Comparison of ENCODE assay signal across 11 cellular contexts in the genomic region with DNA sequence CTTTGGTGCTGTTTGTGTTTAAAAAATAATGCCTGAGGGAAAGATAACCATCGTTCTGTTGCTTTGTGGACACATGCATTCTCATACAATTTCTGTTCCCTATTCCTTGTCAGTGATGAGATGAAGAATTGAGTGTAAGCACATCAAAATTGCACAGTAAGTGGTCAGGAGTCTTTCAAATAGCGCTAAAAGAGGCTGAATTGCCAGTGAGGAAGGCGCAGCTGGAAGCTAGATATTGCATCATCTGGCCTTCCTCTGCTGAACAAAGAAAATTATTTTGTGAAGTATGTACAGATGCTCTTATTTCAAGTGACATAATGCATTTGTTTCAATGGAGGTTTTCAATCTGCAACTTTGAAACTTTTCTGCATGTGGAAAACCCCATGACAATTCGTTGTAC.
DNase-seq lines count a peak whose midpoint lies in the region; ATAC-seq, FAIRE-seq and TF ChIP-seq lines count a peak whose summit lies in the region.
"Had no signal": no experiment of that assay in that cellular context is flagged by ENCODE, and none has a peak within 500 bp of the region (broad histone marks: within the 10 kb centered on the region; RNA-seq: fewer than 3 reads in every experiment).

No MANE protein-coding gene starts in this region.

- 75 to 76% methylated on average over 4 of the region's 4 CpGs for WGBS in pancreas, 2 donors

- H3K4me3 ChIP-seq in fibroblast of lung (replicated peaks in 1 of 4; ENCODE audit: control extremely low read depth in 1 of 4, insufficient read depth in 1 of 4, low read depth in 3 of 4, low read length in 4 of 4) (no peak overlapping the region), pancreas (no peak overlapping the region)
- H3K4me3 ChIP-seq: smooth muscle cell, thyroid gland had no signal

- peak in 3 of 4 donors; percentile 49 to 68 (median 60) for ATAC-seq in pancreas
- no peak for ATAC-seq in HG03045 (IDR thresholded peaks at IDR 0.05; ENCODE audit: unreplicated experiment)
- no peak for ATAC-seq in HG03469 (IDR thresholded peaks at IDR 0.05; ENCODE audit: unreplicated experiment)

- DNase-seq in GM12892 (ENCODE audit: insufficient read length), result no peak
- peak; percentile 5 for DNase-seq in NCI-H69 (lab: John Stamatoyannopoulos, UW)
- peak; percentile 48 to 74 for DNase-seq in fibroblast of lung (ENCODE audit: low read depth in 2 of 2)
- DNase-seq in pancreas, result no peak
- DNase-seq in stimulated activated CD4-positive, alpha-beta T cell treated with anti-CD3 and anti-CD28 coated beads, Interleukin-2, amount 100 ng/mL, for 48 hours, result no peak
- DNase-seq in UCSD-AML1 (lab: John Stamatoyannopoulos, UW; ENCODE audit: unreplicated experiment), result no peak
- DNase-seq: GDM1, thyroid gland had no signal

- no peaks in the 10 kb centered on the region for H3K27me3 ChIP-seq in fibroblast of lung (ENCODE audit: control insufficient read depth, insufficient read depth, low read length)
- no peaks in the 10 kb centered on the region for H3K27me3 ChIP-seq in pancreas
- H3K27me3 ChIP-seq: thyroid gland had no signal

- H3K9me3 ChIP-seq in fibroblast of lung (ENCODE audit: control insufficient read depth, insufficient read depth, low read depth, low read length) (no peaks in the 10 kb centered on the region), pancreas (no peaks in the 10 kb centered on the region)
- H3K9me3 ChIP-seq: thyroid gland had no signal

- H3K27ac ChIP-seq in fibroblast of lung (ENCODE audit: insufficient read depth, low read length) (no peak overlapping the region), pancreas (peak overlapping the region in 1 of 4 donors; percentile 16)

- TF ChIP-seq CTCF in fibroblast of lung (conservative IDR thresholded peaks at IDR 0.05 in 1 of 2, IDR thresholded peaks at IDR 0.05 in 1 of 2; ENCODE audit: low read depth in 1 of 2, low read length in 2 of 2), result no peak
- TF ChIP-seq CTCF in pancreas (IDR thresholded peaks at IDR 0.05), result no peak

- H2AFZ ChIP-seq in fibroblast of lung (ENCODE audit: low read length), result no peak overlapping the region

- H3K79me2 ChIP-seq in fibroblast of lung (ENCODE audit: control insufficient read depth, insufficient read depth, low read length), result no peaks in the 10 kb centered on the region

- intact Hi-C loops in pancreas (cut with DNase I), result no loop called here

- H3K36me3 ChIP-seq in fibroblast of lung (ENCODE audit: control insufficient read depth, insufficient read depth, low read length), result no peaks in the 10 kb centered on the region
- no peaks in the 10 kb centered on the region for H3K36me3 ChIP-seq in pancreas
- H3K36me3 ChIP-seq: thyroid gland had no signal

- H3K4me2 ChIP-seq in fibroblast of lung (ENCODE audit: extremely low read depth, insufficient read depth, low read length), result no peak overlapping the region
- H3K4me2 ChIP-seq: smooth muscle cell had no signal

- TF ChIP-seq POLR2A in GM12892 (IDR thresholded peaks at IDR 0.05; ENCODE audit: low read depth, low read length), result no peak

- H3K9ac ChIP-seq in fibroblast of lung (ENCODE audit: insufficient read depth, low read length), result no peak overlapping the region

- H4K20me1 ChIP-seq in fibroblast of lung (ENCODE audit: control insufficient read depth, extremely low read depth, insufficient read depth, low read length), result no peaks in the 10 kb centered on the region

- H3K4me1 ChIP-seq in fibroblast of lung (ENCODE audit: control insufficient read depth, extremely low read depth, insufficient read depth, low read length) (peaks cover 17% of the 10 kb centered on the region), pancreas (no peaks in the 10 kb centered on the region)

- peak; percentile 9 for FAIRE-seq in GM12892 (lab: Jason Lieb, UNC)
- FAIRE-seq in pancreas (lab: Jason Lieb, UNC), result no peak

Comparison
In these comparisons a context has a peak if more than half of its experiments do, and no peak if none do; other contexts are left out.
1. DNase-seq: peak in NCI-H69 (single experiment) and fibroblast of lung (2 of 2); none in GM12892 (single experiment), pancreas (0 of 6), stimulated activated CD4-positive, alpha-beta T cell treated with anti-CD3 and anti-CD28 coated beads, Interleukin-2, amount 100 ng/mL, for 48 hours (0 of 2) and UCSD-AML1 (single experiment).
2. ATAC-seq: peak in pancreas (3 of 4); none in HG03045 (single experiment) and HG03469 (single experiment).